Comparison of ENCODE assay signal across 8 cellular contexts in the genomic region with DNA sequence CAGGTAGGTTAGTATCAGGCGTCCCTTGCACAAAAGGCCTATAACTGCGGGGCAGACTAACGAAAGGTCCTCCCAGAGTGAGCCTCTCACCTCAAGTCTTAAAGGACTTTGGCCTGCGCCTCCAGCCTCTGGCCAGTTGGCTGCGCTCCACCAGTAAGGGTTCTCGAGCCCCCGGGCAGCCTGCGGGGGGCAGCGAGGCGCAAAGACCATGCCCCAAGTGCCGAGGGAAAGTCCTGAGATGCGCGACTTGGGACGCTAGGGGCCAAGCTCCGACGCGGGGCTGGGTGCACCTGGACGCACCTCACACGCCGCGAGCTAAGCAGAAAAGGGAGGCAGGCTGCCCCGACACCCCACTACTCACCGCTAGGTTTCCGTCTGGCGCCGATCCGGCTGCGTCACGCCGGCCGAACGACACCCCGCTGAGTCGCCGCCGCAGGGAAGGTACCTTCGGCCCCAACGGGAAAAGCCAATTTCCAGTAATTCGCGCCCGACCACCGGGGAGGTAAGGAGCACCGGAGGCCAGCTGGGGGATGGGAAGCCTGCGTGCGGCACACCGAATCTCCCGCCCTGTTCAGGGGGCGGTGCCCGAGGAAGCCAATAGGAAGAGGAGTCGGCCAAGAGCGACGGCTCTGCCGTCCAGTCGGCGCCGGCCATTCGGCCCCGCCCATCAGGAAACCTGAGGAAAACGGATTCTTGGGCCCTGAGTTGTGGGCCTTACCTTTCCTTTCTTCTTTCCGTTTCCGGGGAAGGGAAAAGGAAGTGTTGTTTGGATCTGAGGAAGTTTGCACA. TPM values are rescaled to one million over a fixed set of nuclear protein-coding genes. Genes with fewer than 3 reads are reported as not detected.
DNase-seq lines count a peak whose midpoint lies in the region; ATAC-seq and TF ChIP-seq lines count a peak whose summit lies in the region.

A gene (minus strand): TSS at position 532 of the 789 bp plus-strand sequence. CDS start 5,537 bp downstream, outside the sequence.

- H3K4me1 Mint-ChIP-seq in activated T-helper 17 cell treated with anti-CD3 and anti-CD28 coated beads, Interleukin-2, amount 50 U/mL, for 72 hours, result peaks cover 31% of the 10 kb centered on the region
- peaks cover 35 to 67% (median 60%) of the 10 kb centered on the region in 4 donors for H3K4me1 Mint-ChIP-seq in naive thymus-derived CD8-positive, alpha-beta T cell

- POLR2A ChIA-PET in RWPE1 (lab: Yijun Ruan, JAX; ENCODE audit: low non-redundant PET), result interaction anchor here (0.5 kb wide), 1 partner anchor 153 kb away, joined by 3 read pairs; a partner anchor contains a TSS
- POLR2A ChIA-PET in naive thymus-derived CD8-positive, alpha-beta T cell (lab: Charles Lee), result interaction anchor here (0.7 to 3.6 kb wide), 18 partner anchors 8 to 294 kb away, joined by 3 to 39 read pairs (median 4); a partner anchor contains a TSS

- H3K9me3 Mint-ChIP-seq in activated T-helper 17 cell treated with anti-CD3 and anti-CD28 coated beads, Interleukin-2, amount 50 U/mL, for 72 hours, result no peaks in the 10 kb centered on the region
- H3K9me3 Mint-ChIP-seq in naive thymus-derived CD8-positive, alpha-beta T cell, result no peaks in the 10 kb centered on the region

- H3K27ac Mint-ChIP-seq in activated T-helper 17 cell treated with anti-CD3 and anti-CD28 coated beads, Interleukin-2, amount 50 U/mL, for 72 hours, result peak within 1 kb of the TSS; percentile 95
- H3K27ac Mint-ChIP-seq in naive thymus-derived CD8-positive, alpha-beta T cell, result peak within 1 kb of the TSS; percentile 95 to 100 (median 99)

- CTCF ChIA-PET in RWPE1 (lab: Yijun Ruan, JAX), result interaction anchor here (0.6 to 1.6 kb wide), 8 partner anchors 11 to 1172 kb away, joined by 3 to 4 read pairs (median 4); no protein-coding TSS in a partner anchor

- peak; percentile 28 for TF ChIP-seq CTCF in LNCaP clone FGC (IDR thresholded peaks at IDR 0.05; ENCODE audit: control insufficient read depth, extremely low read depth, insufficient read depth)
- peak; percentile 65 for TF ChIP-seq CTCF in RWPE1 (conservative IDR thresholded peaks at IDR 0.05; ENCODE audit: low read depth)
- peak; percentile 33 for TF ChIP-seq CTCF in fibroblast of mammary gland (conservative IDR thresholded peaks at IDR 0.05; ENCODE audit: control insufficient read depth, insufficient read depth, low read depth, low read length)

- H3K27me3 Mint-ChIP-seq in activated T-helper 17 cell treated with anti-CD3 and anti-CD28 coated beads, Interleukin-2, amount 50 U/mL, for 72 hours, result no peaks in the 10 kb centered on the region
- H3K27me3 Mint-ChIP-seq in naive thymus-derived CD8-positive, alpha-beta T cell, result no peaks in the 10 kb centered on the region

- H3K4me3 ChIP-seq in LNCaP clone FGC (ENCODE audit: low read depth, low read length) (peak within 1 kb of the TSS; percentile 86), fibroblast of mammary gland (ENCODE audit: control insufficient read depth, low read depth, low read length) (peak within 1 kb of the TSS; percentile 94)

- H3K4me3 Mint-ChIP-seq in activated T-helper 17 cell treated with anti-CD3 and anti-CD28 coated beads, Interleukin-2, amount 50 U/mL, for 72 hours, result peak within 1 kb of the TSS; percentile 98
- H3K4me3 Mint-ChIP-seq in naive thymus-derived CD8-positive, alpha-beta T cell, result peak within 1 kb of the TSS; percentile 95 to 99 (median 98)

- peaks cover 32% of the 10 kb centered on the region for H3K36me3 Mint-ChIP-seq in activated T-helper 17 cell treated with anti-CD3 and anti-CD28 coated beads, Interleukin-2, amount 50 U/mL, for 72 hours (ENCODE audit: low read depth)
- H3K36me3 Mint-ChIP-seq in naive thymus-derived CD8-positive, alpha-beta T cell, result peaks cover 0 to 11% (median 0%) of the 10 kb centered on the region in 3 donors

- peak; percentile 96 for ATAC-seq in activated T-helper 17 cell treated with anti-CD3 and anti-CD28 coated beads, Interleukin-2, amount 50 U/mL, for 72 hours (replicated peaks)
- peak; percentile 93 to 94 for ATAC-seq in naive thymus-derived CD8-positive, alpha-beta T cell

- DNase-seq in ELR (ENCODE audit: low read depth), result peak; percentile 96
- peak; percentile 87 for DNase-seq in H4 (ENCODE audit: low spot score)
- DNase-seq in LNCaP clone FGC (ENCODE audit: low read depth), result peak; percentile 91
- peak; percentile 99 for DNase-seq in RWPE1 (ENCODE audit: low spot score)
- peak; percentile 90 for DNase-seq in fibroblast of mammary gland (ENCODE audit: low read depth)
- DNase-seq in naive thymus-derived CD8-positive, alpha-beta T cell, result peak; percentile 85 to 99 (median 92)
- DNase-seq in stimulated activated naive CD4-positive, alpha-beta T cell (lab: John Stamatoyannopoulos, UW), result peak; percentile 87 to 96 (median 92)

- H3K27ac ChIP-seq in RWPE1, result peak within 1 kb of the TSS; percentile 87

RNA-seq across cellular contexts. Expression of the gene that starts here (rescaled TPM):
- total RNA-seq in H4 (2014; rRNA removed; shearing (Covaris generic)), result 12.2 and 16.3 TPM in 2 replicates
- total RNA-seq in activated T-helper 17 cell treated with anti-CD3 and anti-CD28 coated beads, Interleukin-2, amount 50 U/mL, for 72 hours, result 10 to 100 TPM; 58.4 to 59.3 TPM
- 10 to 100 TPM; 51.9 to 66.8 TPM for total RNA-seq in naive thymus-derived CD8-positive, alpha-beta T cell
- 10 to 100 TPM in 1 of 3 donors, 1 to 10 TPM in 2; 9.4 to 11.1 (median 9.4) TPM for polyA plus RNA-seq in naive thymus-derived CD8-positive, alpha-beta T cell

Comparison
In these comparisons a context has a peak if more than half of its experiments do, and no peak if none do; other contexts are left out.
1. Peak in every context shown above with its lines: DNase-seq, ATAC-seq, H3K4me3 ChIP-seq and H3K27ac ChIP-seq.